In the genomic region with DNA sequence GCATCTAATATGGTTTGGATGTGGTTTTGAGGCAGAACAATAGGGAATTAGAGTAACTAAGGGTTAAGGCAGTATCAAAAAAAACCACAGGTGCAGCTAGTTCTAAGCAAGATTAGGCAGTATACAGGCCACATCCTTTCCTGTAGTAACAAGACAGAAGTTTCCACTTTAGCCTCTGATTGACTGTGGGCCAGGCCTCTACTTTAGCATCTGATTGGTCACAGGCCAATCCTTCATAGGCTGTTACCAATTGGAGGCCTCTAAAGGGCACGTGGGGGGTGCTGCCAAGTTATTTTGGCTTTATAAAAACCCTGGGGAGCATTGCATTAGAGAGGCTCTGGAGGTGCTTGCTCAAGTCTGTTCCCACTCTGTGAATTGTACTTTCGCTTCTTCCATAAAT, we compare ENCODE assay signal across 15 cellular contexts.
DNase-seq lines count a peak whose midpoint lies in the region; ATAC-seq and TF ChIP-seq lines count a peak whose summit lies in the region.
"Had no signal": no experiment of that assay in that cellular context is flagged by ENCODE, and none has a peak within 500 bp of the region (broad histone marks: within the 10 kb centered on the region; RNA-seq: fewer than 3 reads in every experiment).

No MANE protein-coding gene starts in this region.

- ATAC-seq in GM18517 (IDR thresholded peaks at IDR 0.05; ENCODE audit: unreplicated experiment): peak; percentile 66
- peak; percentile 72 for ATAC-seq in GM21390 (IDR thresholded peaks at IDR 0.05; ENCODE audit: unreplicated experiment)
- peak; percentile 57 for ATAC-seq in HG03135 (IDR thresholded peaks at IDR 0.05; ENCODE audit: unreplicated experiment)
- ATAC-seq in activated CD8-positive, alpha-beta T cell treated with anti-CD3 and anti-CD28 coated beads for 36 hours: peak; percentile 83
- ATAC-seq in GM19023 (IDR thresholded peaks at IDR 0.05; ENCODE audit: unreplicated experiment): no peak

- DNase-seq in activated CD8-positive, alpha-beta T cell treated with anti-CD3 and anti-CD28 coated beads for 36 hours: peak; percentile 35
- DNase-seq in central memory CD4-positive, alpha-beta T cell: no peak
- DNase-seq in activated T-helper 1 cell treated with anti-CD3 and anti-CD28 coated beads, Interleukin-12 subunit alpha, Interleukin-12 subunit beta, Interleukin-2, Interleukin-4 antibody, amounts not matched to agents 30 ng/mL and 10 ng/mL and 1 ng/mL, durations not matched to agents 14 hours and 24 hours and 36 hours (ENCODE audit: low spot score): no peak
- DNase-seq: adrenal gland; foreskin fibroblast; Kasumi-1; NCI-H1436 treated with DMSO at 0.1 percent for 48 hours; NCI-H345; stimulated activated CD4-positive, alpha-beta T cell treated with anti-CD3 and anti-CD28 coated beads, Interleukin-1b, Interleukin-23, amount 100 ng/mL, for 48 hours; thyroid gland had no signal

- no peak overlapping the region for H3K27ac Mint-ChIP-seq in activated CD8-positive, alpha-beta T cell treated with anti-CD3 and anti-CD28 coated beads for 36 hours
- H3K27ac Mint-ChIP-seq in activated T-helper 1 cell treated with anti-CD3 and anti-CD28 coated beads, Interleukin-12 subunit alpha, Interleukin-12 subunit beta, Interleukin-2, Interleukin-4 antibody, amounts not matched to agents 30 ng/mL and 10 ng/mL and 1 ng/mL, durations not matched to agents 14 hours and 24 hours and 36 hours: no peak overlapping the region
- H3K27ac Mint-ChIP-seq: nephron had no signal

- no peak overlapping the region for H3K4me3 Mint-ChIP-seq in activated CD8-positive, alpha-beta T cell treated with anti-CD3 and anti-CD28 coated beads for 36 hours
- H3K4me3 Mint-ChIP-seq in activated T-helper 1 cell treated with anti-CD3 and anti-CD28 coated beads, Interleukin-12 subunit alpha, Interleukin-12 subunit beta, Interleukin-2, Interleukin-4 antibody, amounts not matched to agents 30 ng/mL and 10 ng/mL and 1 ng/mL, durations not matched to agents 14 hours and 24 hours and 36 hours: no peak overlapping the region
- H3K4me3 Mint-ChIP-seq: nephron had no signal

- intact Hi-C loops in activated CD8-positive, alpha-beta T cell treated with anti-CD3 and anti-CD28 coated beads for 36 hours (cut with micrococcal nuclease): loop anchor here (10.0 kb wide), 1 partner anchor 422 kb away; no protein-coding TSS in a partner anchor
- intact Hi-C loops in activated T-helper 1 cell treated with anti-CD3 and anti-CD28 coated beads, Interleukin-12 subunit alpha, Interleukin-12 subunit beta, Interleukin-2, Interleukin-4 antibody, amounts not matched to agents 30 ng/mL and 10 ng/mL and 1 ng/mL, durations not matched to agents 14 hours and 24 hours and 36 hours (cut with micrococcal nuclease): loop anchor here (5.0 kb wide), 1 partner anchor 570 kb away; no protein-coding TSS in a partner anchor

- no peaks in the 10 kb centered on the region for H3K9me3 Mint-ChIP-seq in activated CD8-positive, alpha-beta T cell treated with anti-CD3 and anti-CD28 coated beads for 36 hours
- no peaks in the 10 kb centered on the region for H3K9me3 Mint-ChIP-seq in activated T-helper 1 cell treated with anti-CD3 and anti-CD28 coated beads, Interleukin-12 subunit alpha, Interleukin-12 subunit beta, Interleukin-2, Interleukin-4 antibody, amounts not matched to agents 30 ng/mL and 10 ng/mL and 1 ng/mL, durations not matched to agents 14 hours and 24 hours and 36 hours
- H3K9me3 Mint-ChIP-seq: nephron had no signal

- CTCF ChIA-PET in activated CD8-positive, alpha-beta T cell treated with anti-CD3 and anti-CD28 coated beads for 36 hours (lab: Charles Lee): no interaction called here

- POLR2A ChIA-PET in activated CD8-positive, alpha-beta T cell treated with anti-CD3 and anti-CD28 coated beads for 36 hours (lab: Charles Lee): no interaction called here

- peaks cover 7% of the 10 kb centered on the region for H3K4me1 Mint-ChIP-seq in activated CD8-positive, alpha-beta T cell treated with anti-CD3 and anti-CD28 coated beads for 36 hours (ENCODE audit: low read depth)
- H3K4me1 Mint-ChIP-seq in activated T-helper 1 cell treated with anti-CD3 and anti-CD28 coated beads, Interleukin-12 subunit alpha, Interleukin-12 subunit beta, Interleukin-2, Interleukin-4 antibody, amounts not matched to agents 30 ng/mL and 10 ng/mL and 1 ng/mL, durations not matched to agents 14 hours and 24 hours and 36 hours (ENCODE audit: low read depth): peaks cover 9% of the 10 kb centered on the region
- H3K4me1 Mint-ChIP-seq: nephron had no signal

- H3K36me3 Mint-ChIP-seq in activated CD8-positive, alpha-beta T cell treated with anti-CD3 and anti-CD28 coated beads for 36 hours (ENCODE audit: low read depth): no peaks in the 10 kb centered on the region
- no peaks in the 10 kb centered on the region for H3K36me3 Mint-ChIP-seq in activated T-helper 1 cell treated with anti-CD3 and anti-CD28 coated beads, Interleukin-12 subunit alpha, Interleukin-12 subunit beta, Interleukin-2, Interleukin-4 antibody, amounts not matched to agents 30 ng/mL and 10 ng/mL and 1 ng/mL, durations not matched to agents 14 hours and 24 hours and 36 hours (ENCODE audit: low read depth)

- no peak for TF ChIP-seq CTCF in activated CD8-positive, alpha-beta T cell treated with anti-CD3 and anti-CD28 coated beads for 36 hours (IDR thresholded peaks at IDR 0.05)

- no peaks in the 10 kb centered on the region for H3K27me3 Mint-ChIP-seq in activated CD8-positive, alpha-beta T cell treated with anti-CD3 and anti-CD28 coated beads for 36 hours
- peaks cover 3% of the 10 kb centered on the region for H3K27me3 Mint-ChIP-seq in activated T-helper 1 cell treated with anti-CD3 and anti-CD28 coated beads, Interleukin-12 subunit alpha, Interleukin-12 subunit beta, Interleukin-2, Interleukin-4 antibody, amounts not matched to agents 30 ng/mL and 10 ng/mL and 1 ng/mL, durations not matched to agents 14 hours and 24 hours and 36 hours (ENCODE audit: insufficient read depth)
